Comparison of ENCODE assay signal across 1 cellular context in genomic region chr1:235069577-235070563, GRCh38.
TF ChIP-seq lines count a peak whose summit lies in the region.

No MANE protein-coding gene starts in this region.

TF ChIP-seq in HepG2, 621 proteins besides CTCF, POLR2A, EP300 and RAD21 (continued from another document and continues in another):
- TF ChIP-seq AHDC1 (CRISPR knock-in tag; IDR thresholded peaks at IDR 0.05; ENCODE audit: borderline replicate concordance): peak; percentile 30
- TF ChIP-seq MTERF4 (CRISPR knock-in tag; IDR thresholded peaks at IDR 0.05): 0 out of 2 replicates have a peak, but pooled peaks have one; percentile 41
- peak; percentile 55 for TF ChIP-seq ZNF580 (CRISPR knock-in tag; IDR thresholded peaks at IDR 0.05; ENCODE audit: borderline replicate concordance, low read depth)
- TF ChIP-seq HDAC6 (IDR thresholded peaks at IDR 0.05; ENCODE audit: low read depth, low read length): no peak
- no peak for TF ChIP-seq MYPOP (CRISPR knock-in tag; IDR thresholded peaks at IDR 0.05)
- peak; percentile 73 for TF ChIP-seq DR1 (CRISPR knock-in tag; IDR thresholded peaks at IDR 0.05)
- TF ChIP-seq SALL2 (CRISPR knock-in tag; IDR thresholded peaks at IDR 0.05): peak; percentile 60
- TF ChIP-seq GATAD2A (CRISPR knock-in tag; IDR thresholded peaks at IDR 0.05): peak; percentile 97
- peak; percentile 31; the same call in 1 of the 2 replicates for TF ChIP-seq MAFF (IDR thresholded peaks at IDR 0.05; ENCODE audit: low read depth, low read length)
- peak; percentile 94 for TF ChIP-seq TAF15 (IDR thresholded peaks at IDR 0.05; ENCODE audit: low read depth, low read length, poor library complexity, severe bottlenecking)
- no peak for TF ChIP-seq SCMH1 (CRISPR knock-in tag; IDR thresholded peaks at IDR 0.05; ENCODE audit: borderline replicate concordance)
- TF ChIP-seq BRF2 (CRISPR knock-in tag; IDR thresholded peaks at IDR 0.05): 0 out of 2 replicates have a peak, but pooled peaks have one; percentile 24
- TF ChIP-seq ZNF335 (CRISPR knock-in tag; IDR thresholded peaks at IDR 0.05): peak; percentile 78
- TF ChIP-seq TGIF2 (CRISPR knock-in tag; IDR thresholded peaks at IDR 0.05): peak; percentile 76; the same call in 1 of the 2 replicates
- TF ChIP-seq ZNF446 (CRISPR knock-in tag; IDR thresholded peaks at IDR 0.05): no peak; the same call in 1 of the 2 replicates
- TF ChIP-seq ZNF292 (CRISPR knock-in tag; IDR thresholded peaks at IDR 0.05; ENCODE audit: borderline replicate concordance, low read depth): peak; percentile 46; the same call in 1 of the 2 replicates
- no peak for TF ChIP-seq AHR (CRISPR knock-in tag; IDR thresholded peaks at IDR 0.05)
- TF ChIP-seq KDM3A (CRISPR knock-in tag; IDR thresholded peaks at IDR 0.05; ENCODE audit: low read depth): peak; percentile 38; the same call in 1 of the 2 replicates
- no peak for TF ChIP-seq SRY (CRISPR knock-in tag; IDR thresholded peaks at IDR 0.05)
- TF ChIP-seq ELF4 (CRISPR knock-in tag; IDR thresholded peaks at IDR 0.05; ENCODE audit: borderline replicate concordance): peak; percentile 61; the same call in 1 of the 2 replicates
- TF ChIP-seq ZNF687 (CRISPR knock-in tag; IDR thresholded peaks at IDR 0.05): peak; percentile 99
- TF ChIP-seq GRHL1 (CRISPR knock-in tag; conservative IDR thresholded peaks at IDR 0.05): no peak
- no peak for TF ChIP-seq ZBTB2 (CRISPR knock-in tag; IDR thresholded peaks at IDR 0.05; ENCODE audit: low read depth)
- TF ChIP-seq NR2F1 (CRISPR knock-in tag; IDR thresholded peaks at IDR 0.05): peak; percentile 70 to 74
- TF ChIP-seq ZNF775 (CRISPR knock-in tag; IDR thresholded peaks at IDR 0.05; ENCODE audit: borderline replicate concordance): no peak; the same call in 1 of the 2 replicates
- TF ChIP-seq PLRG1 (conservative IDR thresholded peaks at IDR 0.05): no peak
- peak in 1 of 2 experiments; percentile 41; a peak in 1 of 4 replicates for TF ChIP-seq KLF16 (CRISPR knock-in tag; IDR thresholded peaks at IDR 0.05)
- TF ChIP-seq ZNF367 (CRISPR knock-in tag; IDR thresholded peaks at IDR 0.05; ENCODE audit: borderline replicate concordance): no peak
- no peak for TF ChIP-seq ZBTB10 (CRISPR knock-in tag; IDR thresholded peaks at IDR 0.05; ENCODE audit: borderline replicate concordance)
- TF ChIP-seq TOPORS (CRISPR knock-in tag; IDR thresholded peaks at IDR 0.05): peak; percentile 31; the same call in 1 of the 2 replicates
- TF ChIP-seq SMAD9 (CRISPR knock-in tag; IDR thresholded peaks at IDR 0.05): no peak
- TF ChIP-seq XBP1 (CRISPR knock-in tag; IDR thresholded peaks at IDR 0.05): no peak
- TF ChIP-seq ZBTB4 (CRISPR knock-in tag; IDR thresholded peaks at IDR 0.05; ENCODE audit: borderline replicate concordance): peak; percentile 33
